ENCODE assay signal across 1 cellular context in the genomic region with DNA sequence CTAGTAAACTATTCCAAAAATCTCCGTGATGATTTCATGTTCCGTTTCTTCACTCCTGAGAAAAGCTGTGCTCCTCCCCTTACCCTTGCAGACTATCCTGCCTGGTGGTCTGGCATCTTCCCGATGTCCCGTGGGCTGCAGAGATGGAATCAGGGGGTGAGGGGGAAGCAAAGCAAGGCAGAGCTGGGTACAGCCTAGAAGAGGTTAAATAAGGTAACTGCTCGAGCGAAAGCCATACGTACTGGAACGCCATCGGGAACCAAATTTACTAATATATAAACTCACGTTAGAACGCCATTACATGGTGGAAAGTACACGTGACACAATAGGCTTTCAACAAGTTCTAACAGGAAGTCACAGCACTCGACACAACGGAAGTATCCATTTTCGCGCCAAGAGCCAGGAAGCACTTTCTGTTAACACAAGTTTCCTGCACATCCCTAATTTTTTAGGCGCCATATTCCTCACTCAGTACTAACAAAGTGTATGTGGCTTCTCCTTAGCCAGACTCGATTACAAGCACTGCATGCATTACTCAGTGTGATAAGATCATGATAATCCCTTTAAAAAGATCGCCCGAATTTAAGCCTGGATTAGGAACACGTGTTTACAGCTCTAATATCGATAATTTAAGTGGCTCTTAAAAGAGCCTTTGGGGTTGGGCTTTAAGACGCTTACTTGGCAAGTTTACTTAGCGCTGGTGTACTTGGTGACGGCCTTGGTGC.
TF ChIP-seq lines count a peak whose summit lies in the region.

No MANE protein-coding gene starts in this region.

TF ChIP-seq in K562, 482 proteins besides CTCF, POLR2A, EP300 and RAD21 (continued from another document and continues in another):
- TF ChIP-seq, protein P1, sequence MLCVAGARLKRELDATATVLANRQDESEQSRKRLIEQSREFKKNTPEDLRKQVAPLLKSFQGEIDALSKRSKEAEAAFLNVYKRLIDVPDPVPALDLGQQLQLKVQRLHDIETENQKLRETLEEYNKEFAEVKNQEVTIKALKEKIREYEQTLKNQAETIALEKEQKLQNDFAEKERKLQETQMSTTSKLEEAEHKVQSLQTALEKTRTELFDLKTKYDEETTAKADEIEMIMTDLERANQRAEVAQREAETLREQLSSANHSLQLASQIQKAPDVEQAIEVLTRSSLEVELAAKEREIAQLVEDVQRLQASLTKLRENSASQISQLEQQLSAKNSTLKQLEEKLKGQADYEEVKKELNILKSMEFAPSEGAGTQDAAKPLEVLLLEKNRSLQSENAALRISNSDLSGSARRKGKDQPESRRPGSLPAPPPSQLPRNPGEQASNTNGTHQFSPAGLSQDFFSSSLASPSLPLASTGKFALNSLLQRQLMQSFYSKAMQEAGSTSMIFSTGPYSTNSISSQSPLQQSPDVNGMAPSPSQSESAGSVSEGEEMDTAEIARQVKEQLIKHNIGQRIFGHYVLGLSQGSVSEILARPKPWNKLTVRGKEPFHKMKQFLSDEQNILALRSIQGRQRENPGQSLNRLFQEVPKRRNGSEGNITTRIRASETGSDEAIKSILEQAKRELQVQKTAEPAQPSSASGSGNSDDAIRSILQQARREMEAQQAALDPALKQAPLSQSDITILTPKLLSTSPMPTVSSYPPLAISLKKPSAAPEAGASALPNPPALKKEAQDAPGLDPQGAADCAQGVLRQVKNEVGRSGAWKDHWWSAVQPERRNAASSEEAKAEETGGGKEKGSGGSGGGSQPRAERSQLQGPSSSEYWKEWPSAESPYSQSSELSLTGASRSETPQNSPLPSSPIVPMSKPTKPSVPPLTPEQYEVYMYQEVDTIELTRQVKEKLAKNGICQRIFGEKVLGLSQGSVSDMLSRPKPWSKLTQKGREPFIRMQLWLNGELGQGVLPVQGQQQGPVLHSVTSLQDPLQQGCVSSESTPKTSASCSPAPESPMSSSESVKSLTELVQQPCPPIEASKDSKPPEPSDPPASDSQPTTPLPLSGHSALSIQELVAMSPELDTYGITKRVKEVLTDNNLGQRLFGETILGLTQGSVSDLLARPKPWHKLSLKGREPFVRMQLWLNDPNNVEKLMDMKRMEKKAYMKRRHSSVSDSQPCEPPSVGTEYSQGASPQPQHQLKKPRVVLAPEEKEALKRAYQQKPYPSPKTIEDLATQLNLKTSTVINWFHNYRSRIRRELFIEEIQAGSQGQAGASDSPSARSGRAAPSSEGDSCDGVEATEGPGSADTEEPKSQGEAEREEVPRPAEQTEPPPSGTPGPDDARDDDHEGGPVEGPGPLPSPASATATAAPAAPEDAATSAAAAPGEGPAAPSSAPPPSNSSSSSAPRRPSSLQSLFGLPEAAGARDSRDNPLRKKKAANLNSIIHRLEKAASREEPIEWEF (CRISPR knock-in tag; IDR thresholded peaks at IDR 0.05) = no peak
- 0 out of 2 replicates have a peak, but pooled peaks have one; percentile 68 for TF ChIP-seq GTF2F1 (IDR thresholded peaks at IDR 0.05; ENCODE audit: low read depth, low read length)
- no peak for TF ChIP-seq MEF2D (tag; conservative IDR thresholded peaks at IDR 0.05; ENCODE audit: low read depth)
- TF ChIP-seq KLF10 (CRISPR knock-in tag; IDR thresholded peaks at IDR 0.05) = peak; percentile 61; the same call in 1 of the 2 replicates
- TF ChIP-seq ZBTB17 (CRISPR knock-in tag; IDR thresholded peaks at IDR 0.05) = peak; percentile 90
- peak; percentile 77; the same call in 1 of the 2 replicates for TF ChIP-seq GABPB1 (CRISPR knock-in tag; IDR thresholded peaks at IDR 0.05)
- TF ChIP-seq, protein P2, sequence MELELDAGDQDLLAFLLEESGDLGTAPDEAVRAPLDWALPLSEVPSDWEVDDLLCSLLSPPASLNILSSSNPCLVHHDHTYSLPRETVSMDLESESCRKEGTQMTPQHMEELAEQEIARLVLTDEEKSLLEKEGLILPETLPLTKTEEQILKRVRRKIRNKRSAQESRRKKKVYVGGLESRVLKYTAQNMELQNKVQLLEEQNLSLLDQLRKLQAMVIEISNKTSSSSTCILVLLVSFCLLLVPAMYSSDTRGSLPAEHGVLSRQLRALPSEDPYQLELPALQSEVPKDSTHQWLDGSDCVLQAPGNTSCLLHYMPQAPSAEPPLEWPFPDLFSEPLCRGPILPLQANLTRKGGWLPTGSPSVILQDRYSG (tag; conservative IDR thresholded peaks at IDR 0.05; ENCODE audit: low read depth) = no peak
- TF ChIP-seq ZNF224 (CRISPR knock-in tag; IDR thresholded peaks at IDR 0.05) = peak; percentile 71; the same call in 1 of the 2 replicates
- peak; percentile 95 for TF ChIP-seq FUS (optimal IDR thresholded peaks at IDR 0.05; ENCODE audit: low read depth, low read length)
- peak; percentile 82 to 90 for TF ChIP-seq SIN3A (IDR thresholded peaks at IDR 0.05; ENCODE audit: borderline replicate concordance in 2 of 2, control insufficient read depth in 1 of 2, low read depth in 2 of 2, low read length in 2 of 2)
- TF ChIP-seq RBM22 (IDR thresholded peaks at IDR 0.05; ENCODE audit: low read depth, low read length, poor library complexity, severe bottlenecking) = peak; percentile 82
- TF ChIP-seq ZC3H4 (CRISPR knock-in tag; IDR thresholded peaks at IDR 0.05; ENCODE audit: borderline replicate concordance) = peak; percentile 99
- TF ChIP-seq CHD1 (IDR thresholded peaks at IDR 0.05; ENCODE audit: low read length) = no peak
- no peak for TF ChIP-seq ZNF785 (CRISPR knock-in tag; IDR thresholded peaks at IDR 0.05)
- TF ChIP-seq, protein P3, sequence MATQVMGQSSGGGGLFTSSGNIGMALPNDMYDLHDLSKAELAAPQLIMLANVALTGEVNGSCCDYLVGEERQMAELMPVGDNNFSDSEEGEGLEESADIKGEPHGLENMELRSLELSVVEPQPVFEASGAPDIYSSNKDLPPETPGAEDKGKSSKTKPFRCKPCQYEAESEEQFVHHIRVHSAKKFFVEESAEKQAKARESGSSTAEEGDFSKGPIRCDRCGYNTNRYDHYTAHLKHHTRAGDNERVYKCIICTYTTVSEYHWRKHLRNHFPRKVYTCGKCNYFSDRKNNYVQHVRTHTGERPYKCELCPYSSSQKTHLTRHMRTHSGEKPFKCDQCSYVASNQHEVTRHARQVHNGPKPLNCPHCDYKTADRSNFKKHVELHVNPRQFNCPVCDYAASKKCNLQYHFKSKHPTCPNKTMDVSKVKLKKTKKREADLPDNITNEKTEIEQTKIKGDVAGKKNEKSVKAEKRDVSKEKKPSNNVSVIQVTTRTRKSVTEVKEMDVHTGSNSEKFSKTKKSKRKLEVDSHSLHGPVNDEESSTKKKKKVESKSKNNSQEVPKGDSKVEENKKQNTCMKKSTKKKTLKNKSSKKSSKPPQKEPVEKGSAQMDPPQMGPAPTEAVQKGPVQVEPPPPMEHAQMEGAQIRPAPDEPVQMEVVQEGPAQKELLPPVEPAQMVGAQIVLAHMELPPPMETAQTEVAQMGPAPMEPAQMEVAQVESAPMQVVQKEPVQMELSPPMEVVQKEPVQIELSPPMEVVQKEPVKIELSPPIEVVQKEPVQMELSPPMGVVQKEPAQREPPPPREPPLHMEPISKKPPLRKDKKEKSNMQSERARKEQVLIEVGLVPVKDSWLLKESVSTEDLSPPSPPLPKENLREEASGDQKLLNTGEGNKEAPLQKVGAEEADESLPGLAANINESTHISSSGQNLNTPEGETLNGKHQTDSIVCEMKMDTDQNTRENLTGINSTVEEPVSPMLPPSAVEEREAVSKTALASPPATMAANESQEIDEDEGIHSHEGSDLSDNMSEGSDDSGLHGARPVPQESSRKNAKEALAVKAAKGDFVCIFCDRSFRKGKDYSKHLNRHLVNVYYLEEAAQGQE (CRISPR knock-in tag; IDR thresholded peaks at IDR 0.05; ENCODE audit: low read depth) = no peak; the same call in 1 of the 2 replicates
- TF ChIP-seq RFX1 (IDR thresholded peaks at IDR 0.05) = no peak
- TF ChIP-seq, protein P4, sequence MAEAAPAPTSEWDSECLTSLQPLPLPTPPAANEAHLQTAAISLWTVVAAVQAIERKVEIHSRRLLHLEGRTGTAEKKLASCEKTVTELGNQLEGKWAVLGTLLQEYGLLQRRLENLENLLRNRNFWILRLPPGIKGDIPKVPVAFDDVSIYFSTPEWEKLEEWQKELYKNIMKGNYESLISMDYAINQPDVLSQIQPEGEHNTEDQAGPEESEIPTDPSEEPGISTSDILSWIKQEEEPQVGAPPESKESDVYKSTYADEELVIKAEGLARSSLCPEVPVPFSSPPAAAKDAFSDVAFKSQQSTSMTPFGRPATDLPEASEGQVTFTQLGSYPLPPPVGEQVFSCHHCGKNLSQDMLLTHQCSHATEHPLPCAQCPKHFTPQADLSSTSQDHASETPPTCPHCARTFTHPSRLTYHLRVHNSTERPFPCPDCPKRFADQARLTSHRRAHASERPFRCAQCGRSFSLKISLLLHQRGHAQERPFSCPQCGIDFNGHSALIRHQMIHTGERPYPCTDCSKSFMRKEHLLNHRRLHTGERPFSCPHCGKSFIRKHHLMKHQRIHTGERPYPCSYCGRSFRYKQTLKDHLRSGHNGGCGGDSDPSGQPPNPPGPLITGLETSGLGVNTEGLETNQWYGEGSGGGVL (CRISPR knock-in tag; IDR thresholded peaks at IDR 0.05) = peak; percentile 12; the same call in 1 of the 2 replicates
- TF ChIP-seq, protein P5, sequence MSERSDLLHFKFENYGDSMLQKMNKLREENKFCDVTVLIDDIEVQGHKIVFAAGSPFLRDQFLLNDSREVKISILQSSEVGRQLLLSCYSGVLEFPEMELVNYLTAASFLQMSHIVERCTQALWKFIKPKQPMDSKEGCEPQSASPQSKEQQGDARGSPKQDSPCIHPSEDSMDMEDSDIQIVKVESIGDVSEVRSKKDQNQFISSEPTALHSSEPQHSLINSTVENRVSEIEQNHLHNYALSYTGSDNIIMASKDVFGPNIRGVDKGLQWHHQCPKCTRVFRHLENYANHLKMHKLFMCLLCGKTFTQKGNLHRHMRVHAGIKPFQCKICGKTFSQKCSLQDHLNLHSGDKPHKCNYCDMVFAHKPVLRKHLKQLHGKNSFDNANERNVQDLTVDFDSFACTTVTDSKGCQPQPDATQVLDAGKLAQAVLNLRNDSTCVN (CRISPR knock-in tag; IDR thresholded peaks at IDR 0.05) = 0 out of 2 replicates have a peak, but pooled peaks have one; percentile 8
- TF ChIP-seq PHF8 (IDR thresholded peaks at IDR 0.05; ENCODE audit: borderline replicate concordance, low read length) = peak; percentile 38; the same call in 1 of the 2 replicates
- peak; percentile 32; the same call in 1 of the 2 replicates for TF ChIP-seq NCOR1 (IDR thresholded peaks at IDR 0.05)
- peak; percentile 32 for TF ChIP-seq POLR2B (IDR thresholded peaks at IDR 0.05; ENCODE audit: low read depth, partially characterized antibody)
- TF ChIP-seq GABPB2 (CRISPR knock-in tag; conservative IDR thresholded peaks at IDR 0.05) = peak; percentile 90; the same call in 1 of the 2 replicates
- 0 out of 2 replicates have a peak, but pooled peaks have one; percentile 24 for TF ChIP-seq ARID2 (IDR thresholded peaks at IDR 0.05)
- no peak for TF ChIP-seq PHF21A (IDR thresholded peaks at IDR 0.05; ENCODE audit: borderline replicate concordance, low read depth)
- TF ChIP-seq, protein P6, sequence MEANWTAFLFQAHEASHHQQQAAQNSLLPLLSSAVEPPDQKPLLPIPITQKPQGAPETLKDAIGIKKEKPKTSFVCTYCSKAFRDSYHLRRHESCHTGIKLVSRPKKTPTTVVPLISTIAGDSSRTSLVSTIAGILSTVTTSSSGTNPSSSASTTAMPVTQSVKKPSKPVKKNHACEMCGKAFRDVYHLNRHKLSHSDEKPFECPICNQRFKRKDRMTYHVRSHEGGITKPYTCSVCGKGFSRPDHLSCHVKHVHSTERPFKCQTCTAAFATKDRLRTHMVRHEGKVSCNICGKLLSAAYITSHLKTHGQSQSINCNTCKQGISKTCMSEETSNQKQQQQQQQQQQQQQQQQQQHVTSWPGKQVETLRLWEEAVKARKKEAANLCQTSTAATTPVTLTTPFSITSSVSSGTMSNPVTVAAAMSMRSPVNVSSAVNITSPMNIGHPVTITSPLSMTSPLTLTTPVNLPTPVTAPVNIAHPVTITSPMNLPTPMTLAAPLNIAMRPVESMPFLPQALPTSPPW (CRISPR knock-in tag; IDR thresholded peaks at IDR 0.05) = 0 out of 2 replicates have a peak, but pooled peaks have one; percentile 2
- no peak for TF ChIP-seq ZNF239 (CRISPR knock-in tag; IDR thresholded peaks at IDR 0.05)
- no peak for TF ChIP-seq TCF3 (CRISPR knock-in tag; IDR thresholded peaks at IDR 0.05)
- TF ChIP-seq, protein P7, sequence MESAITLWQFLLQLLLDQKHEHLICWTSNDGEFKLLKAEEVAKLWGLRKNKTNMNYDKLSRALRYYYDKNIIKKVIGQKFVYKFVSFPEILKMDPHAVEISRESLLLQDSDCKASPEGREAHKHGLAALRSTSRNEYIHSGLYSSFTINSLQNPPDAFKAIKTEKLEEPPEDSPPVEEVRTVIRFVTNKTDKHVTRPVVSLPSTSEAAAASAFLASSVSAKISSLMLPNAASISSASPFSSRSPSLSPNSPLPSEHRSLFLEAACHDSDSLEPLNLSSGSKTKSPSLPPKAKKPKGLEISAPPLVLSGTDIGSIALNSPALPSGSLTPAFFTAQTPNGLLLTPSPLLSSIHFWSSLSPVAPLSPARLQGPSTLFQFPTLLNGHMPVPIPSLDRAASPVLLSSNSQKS (CRISPR knock-in tag; IDR thresholded peaks at IDR 0.05) = peak; percentile 43; the same call in 1 of the 2 replicates
- TF ChIP-seq, protein P8, sequence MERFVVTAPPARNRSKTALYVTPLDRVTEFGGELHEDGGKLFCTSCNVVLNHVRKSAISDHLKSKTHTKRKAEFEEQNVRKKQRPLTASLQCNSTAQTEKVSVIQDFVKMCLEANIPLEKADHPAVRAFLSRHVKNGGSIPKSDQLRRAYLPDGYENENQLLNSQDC (CRISPR knock-in tag; IDR thresholded peaks at IDR 0.05) = peak; percentile 99
- no peak for TF ChIP-seq JUN (IDR thresholded peaks at IDR 0.05; ENCODE audit: borderline replicate concordance, low read depth, low read length)
- peak; percentile 60; the same call in 1 of the 2 replicates for TF ChIP-seq JUN (CRISPR knock-in tag; IDR thresholded peaks at IDR 0.05; ENCODE audit: borderline replicate concordance)
